Comparison of ENCODE assay signal across 21 cellular contexts in the genomic region with DNA sequence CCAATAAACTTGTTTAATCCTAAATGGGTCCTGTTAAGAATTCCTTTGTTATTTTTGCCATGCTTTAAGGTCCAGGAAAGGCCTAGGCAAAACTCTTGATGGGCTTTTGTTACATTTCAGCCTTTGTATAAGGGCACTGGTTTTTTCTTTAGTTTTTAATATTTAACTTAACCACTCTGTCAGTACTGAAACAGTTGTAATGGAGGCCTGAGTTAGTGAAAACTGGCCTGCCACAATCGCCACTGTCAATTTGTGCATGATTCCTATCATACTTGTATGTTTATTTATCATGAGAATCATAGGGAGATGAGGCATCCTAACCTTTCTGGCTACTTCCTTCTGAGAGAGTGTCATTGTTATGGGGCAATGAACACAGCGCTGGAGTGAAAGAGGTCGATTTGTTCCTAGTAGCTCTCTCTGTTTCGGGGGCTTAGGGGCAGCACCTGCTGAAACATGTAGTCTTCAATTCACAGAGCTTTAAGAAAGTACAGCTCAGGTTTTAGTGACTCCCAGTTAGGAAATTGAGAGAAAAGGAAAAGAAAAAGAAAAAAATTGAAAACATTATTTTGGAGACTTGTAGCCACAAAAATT.
DNase-seq lines count a peak whose midpoint lies in the region; ATAC-seq, FAIRE-seq and TF ChIP-seq lines count a peak whose summit lies in the region.
"Had no signal": no experiment of that assay in that cellular context is flagged by ENCODE, and none has a peak within 500 bp of the region (broad histone marks: within the 10 kb centered on the region; RNA-seq: fewer than 3 reads in every experiment).

No MANE protein-coding gene starts in this region.

- DNase-seq in GM18507 (ENCODE audit: extremely low spot score, insufficient read length, low read depth) (no peak), glutamatergic neuron (no peak), sigmoid colon (no peak), retina (no peak)
- DNase-seq: BE2C; Calu3; CD4-positive, alpha-beta T cell; KBM-7; MV-4-11; NCI-H1417; NCI-H2029; NCI-H2171; NCI-H748 treated with DMSO at 0.1 percent for 48 hours; OCI-M1; SHP77 treated with DMSO at 0.1 percent for 48 hours had no signal

- TF ChIP-seq POLR2A in sigmoid colon (IDR thresholded peaks at IDR 0.05) = no peak

- H3K9me3 Mint-ChIP-seq in glutamatergic neuron (ENCODE audit: unreplicated experiment) = no peaks in the 10 kb centered on the region
- H3K9me3 Mint-ChIP-seq: CD4-positive, alpha-beta T cell had no signal

- no peak overlapping the region for H3K4me3 Mint-ChIP-seq in glutamatergic neuron (ENCODE audit: unreplicated experiment)
- H3K4me3 Mint-ChIP-seq: CD4-positive, alpha-beta T cell had no signal

- H3K36me3 ChIP-seq in sigmoid colon = no peaks in the 10 kb centered on the region
- H3K36me3 ChIP-seq: BE2C had no signal

- H3K4me1 Mint-ChIP-seq in glutamatergic neuron (ENCODE audit: low read depth, unreplicated experiment) = no peaks in the 10 kb centered on the region

- ATAC-seq in GM19463 (IDR thresholded peaks at IDR 0.05; ENCODE audit: unreplicated experiment) (peak; percentile 53), HG02970 (IDR thresholded peaks at IDR 0.05; ENCODE audit: low FRiP score, unreplicated experiment) (peak; percentile 64), HG03378 (IDR thresholded peaks at IDR 0.05; ENCODE audit: unreplicated experiment) (peak; percentile 41), GM18873 (IDR thresholded peaks at IDR 0.05; ENCODE audit: low FRiP score, unreplicated experiment) (no peak)
- ATAC-seq: SK-N-SH treated with all-trans-retinoic acid at 6 μM for 48 hours had no signal

- H3K27me3 ChIP-seq in sigmoid colon = no peaks in the 10 kb centered on the region
- H3K27me3 ChIP-seq: BE2C had no signal

- no peaks in the 10 kb centered on the region for H3K36me3 Mint-ChIP-seq in glutamatergic neuron (ENCODE audit: unreplicated experiment)

- FAIRE-seq in GM18507 (lab: Jason Lieb, UNC) = peak; percentile 9

- no peaks in the 10 kb centered on the region for H3K9me3 ChIP-seq in sigmoid colon
- H3K9me3 ChIP-seq: BE2C had no signal

- H3K27ac ChIP-seq in sigmoid colon = no peak overlapping the region
- H3K27ac ChIP-seq: 22Rv1 had no signal

- no peaks in the 10 kb centered on the region for H3K27me3 Mint-ChIP-seq in glutamatergic neuron (ENCODE audit: unreplicated experiment)
- H3K27me3 Mint-ChIP-seq: CD4-positive, alpha-beta T cell had no signal

- WGBS in sigmoid colon, 2 donors = 82 to 83% methylated on average over 4 of the region's 4 CpGs

- no peak overlapping the region for H3K27ac Mint-ChIP-seq in glutamatergic neuron (ENCODE audit: unreplicated experiment)
- H3K27ac Mint-ChIP-seq: CD4-positive, alpha-beta T cell had no signal

- no peak for TF ChIP-seq EP300 in sigmoid colon (IDR thresholded peaks at IDR 0.05)

- intact Hi-C loops in sigmoid colon (cut with DNase I) = no loop called here

- TF ChIP-seq CTCF in glutamatergic neuron (IDR thresholded peaks at IDR 0.05; ENCODE audit: partially characterized antibody, unreplicated experiment) (no peak), sigmoid colon (IDR thresholded peaks at IDR 0.05) (no peak)

- no peak overlapping the region for H3K4me3 ChIP-seq in sigmoid colon

- no peaks in the 10 kb centered on the region for H3K4me1 ChIP-seq in sigmoid colon
- H3K4me1 ChIP-seq: BE2C had no signal
